ENCODE assay signal across 9 cellular contexts in genomic region chr22:50325444-50326224, GRCh38. TPM values are rescaled to one million over a fixed set of nuclear protein-coding genes. Genes with fewer than 3 reads are reported as not detected.
DNase-seq lines count a peak whose midpoint lies in the region; ATAC-seq and TF ChIP-seq lines count a peak whose summit lies in the region.
"Had no signal": no experiment of that assay in that cellular context is flagged by ENCODE, and none has a peak within 500 bp of the region (broad histone marks: within the 10 kb centered on the region; RNA-seq: fewer than 3 reads in every experiment).

No MANE protein-coding gene starts in this region.

- peak overlapping the region; percentile 78 for H3K4me2 ChIP-seq in H9 (ENCODE audit: insufficient read depth, insufficient read length, low read length)
- peak overlapping the region; percentile 4 for H3K4me2 ChIP-seq in mesenchymal stem cell (ENCODE audit: low read length, poor library complexity, severe bottlenecking)

- H2BK12ac ChIP-seq in H9 (ENCODE audit: insufficient read length, low read depth, low read length) (no peak overlapping the region), mesenchymal stem cell (ENCODE audit: low read length in 2 of 2) (peak overlapping the region in 1 of 2 experiments; percentile 0)

- H3K23me2 ChIP-seq in H9 (ENCODE audit: insufficient read length, low read depth, low read length, poor library complexity, severe bottlenecking): peaks cover 5% of the 10 kb centered on the region

- H4K20me1 ChIP-seq in H9 (ENCODE audit: control insufficient read depth, insufficient read depth, insufficient read length): no peaks in the 10 kb centered on the region

- H3K27ac Mint-ChIP-seq in H9: no peak overlapping the region

- no peak overlapping the region for H2BK5ac ChIP-seq in H9 (ENCODE audit: insufficient read length, low read length)
- no peak overlapping the region for H2BK5ac ChIP-seq in mesenchymal stem cell (ENCODE audit: low read depth, low read length, poor library complexity, severe bottlenecking)

- ATAC-seq in GM21717 (IDR thresholded peaks at IDR 0.05; ENCODE audit: unreplicated experiment): no peak
- no peak for ATAC-seq in HG02678 (IDR thresholded peaks at IDR 0.05; ENCODE audit: unreplicated experiment)
- ATAC-seq in HG02798 (IDR thresholded peaks at IDR 0.05; ENCODE audit: poor library complexity, unreplicated experiment): no peak

- H3K9ac ChIP-seq in H9 (ENCODE audit: extremely low read depth, insufficient read length, low read length): no peak overlapping the region
- peak overlapping the region; percentile 98 for H3K9ac ChIP-seq in adipocyte (ENCODE audit: low read length)
- H3K9ac ChIP-seq in mesenchymal stem cell (ENCODE audit: low read length): peak overlapping the region; percentile 87

- H3K4me1 ChIP-seq in H9 (ENCODE audit: insufficient read depth, low read length) (no peaks in the 10 kb centered on the region), adipocyte (ENCODE audit: control insufficient read depth, insufficient read depth, low read length) (peaks cover 12% of the 10 kb centered on the region), mesenchymal stem cell (ENCODE audit: control insufficient read depth, insufficient read depth, low read depth, low read length) (peaks cover 16% of the 10 kb centered on the region)

- no peak overlapping the region for H3T11ph ChIP-seq in H9 (ENCODE audit: low read length)

- H3K36me3 ChIP-seq in adipocyte (ENCODE audit: control insufficient read depth, insufficient read depth, low read length, severe bottlenecking): no peaks in the 10 kb centered on the region
- peaks cover 0 to 4% of the 10 kb centered on the region in 2 experiments for H3K36me3 ChIP-seq in mesenchymal stem cell (ENCODE audit: control insufficient read depth in 1 of 2, insufficient read depth in 2 of 2, low read depth in 1 of 2, low read length in 2 of 2)

- H3K79me1 ChIP-seq in H9 (ENCODE audit: insufficient read depth, low read depth, low read length, poor library complexity, severe bottlenecking): no peaks in the 10 kb centered on the region
- H3K79me1 ChIP-seq in mesenchymal stem cell (replicated peaks; ENCODE audit: low read length, poor library complexity, severe bottlenecking): peaks cover 7% of the 10 kb centered on the region

- H3K4me3 ChIP-seq in AG09309 (ENCODE audit: control insufficient read depth, low read depth, low read length) (peak overlapping the region; percentile 62), adipocyte (ENCODE audit: low read length) (peak overlapping the region; percentile 84), mesenchymal stem cell (ENCODE audit: insufficient read depth in 1 of 2, low read depth in 1 of 2, low read length in 2 of 2) (peak overlapping the region in 1 of 2 experiments; percentile 88)

- H3K9me3 Mint-ChIP-seq in H9: no peaks in the 10 kb centered on the region

- H2BK120ac ChIP-seq in H9 (ENCODE audit: low read depth, low read length, poor library complexity, severe bottlenecking) (no peak overlapping the region), mesenchymal stem cell (ENCODE audit: low read depth, low read length) (no peak overlapping the region)

- no peak overlapping the region for H4K91ac ChIP-seq in H9 (ENCODE audit: insufficient read length, low read depth, low read length)
- no peak overlapping the region for H4K91ac ChIP-seq in mesenchymal stem cell (ENCODE audit: low read length)

- no peak overlapping the region for H3K27ac ChIP-seq in H9 (ENCODE audit: insufficient read length, low read depth, low read length)
- H3K27ac ChIP-seq in mesenchymal stem cell (ENCODE audit: low read length, poor library complexity, severe bottlenecking): no peak overlapping the region

- H2AK5ac ChIP-seq in H9 (ENCODE audit: insufficient read length, low read length) (no peak overlapping the region), mesenchymal stem cell (ENCODE audit: low read length, severe bottlenecking) (no peak overlapping the region)

- H3K18ac ChIP-seq in H9 (ENCODE audit: insufficient read length, low read depth, low read length) (no peak overlapping the region), mesenchymal stem cell (ENCODE audit: low read depth in 1 of 2, low read length in 2 of 2) (no peak overlapping the region)

- no peak overlapping the region for H2BK20ac ChIP-seq in H9 (ENCODE audit: low read depth, low read length, poor library complexity, severe bottlenecking)

- H2AFZ ChIP-seq in H9 (ENCODE audit: low read length) (no peak overlapping the region), mesenchymal stem cell (ENCODE audit: low read depth, low read length) (no peak overlapping the region)

- H3K23ac ChIP-seq in H9 (ENCODE audit: insufficient read length, low read depth, low read length): no peak overlapping the region
- H3K23ac ChIP-seq in mesenchymal stem cell (ENCODE audit: low read length in 2 of 2): no peak overlapping the region

- DNase-seq in AG09309 (ENCODE audit: low read depth) (no peak), H9 (no peak), adipocyte (ENCODE audit: low read depth) (no peak), mesenchymal stem cell (peak; percentile 55), pons (ENCODE audit: low spot score) (no peak)
- DNase-seq: MM.1S had no signal

- no peak overlapping the region for H4K5ac ChIP-seq in H9 (ENCODE audit: insufficient read length, low read depth, low read length)

- no peaks in the 10 kb centered on the region; the same call in 1 of the 2 replicates for H3K27me3 ChIP-seq in H9 (ENCODE audit: insufficient read depth, low read length)
- no peaks in the 10 kb centered on the region for H3K27me3 ChIP-seq in adipocyte (replicated peaks; ENCODE audit: control insufficient read depth, insufficient read depth, low read length)
- no peaks in the 10 kb centered on the region for H3K27me3 ChIP-seq in mesenchymal stem cell (ENCODE audit: control insufficient read depth in 1 of 2, insufficient read depth in 1 of 2, low read length in 2 of 2)

- no peak overlapping the region for H3K56ac ChIP-seq in H9 (ENCODE audit: insufficient read length, low read depth, low read length)

- TF ChIP-seq CTCF in AG09309 (IDR thresholded peaks at IDR 0.05; ENCODE audit: control insufficient read depth, insufficient read depth, low read depth, low read length, missing control alignments) (no peak), H9 (conservative IDR thresholded peaks at IDR 0.05) (no peak)

- peaks cover 7 to 11% of the 10 kb centered on the region in 2 experiments for H3K4me1 Mint-ChIP-seq in H9

- no CpG with 5 or more reads among the region's 19 CpGs for WGBS in H9 (ENCODE audit: extremely low coverage, insufficient read length, low lambda C conversion rate)
- WGBS in mesenchymal stem cell: 62% methylated on average over 19 of the region's 19 CpGs

- peak overlapping the region; percentile 75 to 88 for H3K4me3 Mint-ChIP-seq in H9

- H3K4ac ChIP-seq in H9 (ENCODE audit: low read depth, low read length): no peak overlapping the region
- no peak overlapping the region for H3K4ac ChIP-seq in mesenchymal stem cell (ENCODE audit: low read depth in 1 of 2, low read length in 2 of 2)

- peaks cover 49% of the 10 kb centered on the region for H3K27me3 Mint-ChIP-seq in H9 (ENCODE audit: low read depth)

- no peaks in the 10 kb centered on the region for H3K79me2 ChIP-seq in H9 (ENCODE audit: insufficient read depth, low read length)

- H4K8ac ChIP-seq in H9 (replicated peaks; ENCODE audit: insufficient read length, low read depth, low read length) (no peak overlapping the region), mesenchymal stem cell (ENCODE audit: low read length) (no peak overlapping the region)

- H3K14ac ChIP-seq in H9 (ENCODE audit: insufficient read depth, low read length): no peak overlapping the region
- H3K14ac ChIP-seq in mesenchymal stem cell (ENCODE audit: low read length in 2 of 2): no peak overlapping the region

- H3K9me3 ChIP-seq in H9 (ENCODE audit: control insufficient read depth, low read depth, low read length) (no peaks in the 10 kb centered on the region), adipocyte (ENCODE audit: control insufficient read depth, low read length) (no peaks in the 10 kb centered on the region), mesenchymal stem cell (ENCODE audit: control insufficient read depth, low read length) (no peaks in the 10 kb centered on the region)

- no peak overlapping the region for H2BK15ac ChIP-seq in H9 (ENCODE audit: low read depth, low read length)
- H2BK15ac ChIP-seq in mesenchymal stem cell (ENCODE audit: low read depth, poor library complexity, severe bottlenecking): no peak overlapping the region

- peaks cover 0 to 2% (median 0%) of the 10 kb centered on the region in 3 experiments; a peak in 1 of 7 replicates for H3K36me3 Mint-ChIP-seq in H9 (ENCODE audit: insufficient read depth in 1 of 3, low read depth in 3 of 3)

RNA-seq across cellular contexts. Expression of gene DENND6B, which starts 1.2 kb away (rescaled TPM):
- 1.0 and 1.5 TPM in 2 replicates for total RNA-seq in H9 (2021)
- 4.2 TPM for polyA plus RNA-seq in mesenchymal stem cell (2013, experiment 1 of 2)
- polyA plus RNA-seq in mesenchymal stem cell (2013, experiment 2 of 2): 3.7 TPM

RNA-seq across cellular contexts. Expression of gene PPP6R2, which starts 17.5 kb away (rescaled TPM):
- total RNA-seq in H9 (2021): 41.2 and 42.6 TPM in 2 replicates
- polyA plus RNA-seq in mesenchymal stem cell (2013, experiment 1 of 2): 23.0 TPM
- polyA plus RNA-seq in mesenchymal stem cell (2013, experiment 2 of 2): 22.9 TPM

RNA-seq across cellular contexts. Expression of gene PLXNB2, which starts 18.2 kb away (rescaled TPM):
- total RNA-seq in H9 (2021): 84.4 and 87.6 TPM in 2 replicates
- 242 TPM for polyA plus RNA-seq in mesenchymal stem cell (2013, experiment 1 of 2)
- 231 TPM for polyA plus RNA-seq in mesenchymal stem cell (2013, experiment 2 of 2)

RNA-seq across cellular contexts. Expression of gene MAPK11, which starts 55.5 kb away (rescaled TPM):
- 1.5 and 2.1 TPM in 2 replicates for total RNA-seq in H9 (2021)
- polyA plus RNA-seq in mesenchymal stem cell (2013, experiment 1 of 2): 5.5 TPM
- polyA plus RNA-seq in mesenchymal stem cell (2013, experiment 2 of 2): 5.0 TPM
